Comparison of ENCODE assay signal across 26 cellular contexts in genomic region chr3:73121684-73122331, GRCh38.
"Had no signal": no experiment of that assay in that cellular context is flagged by ENCODE, and none has a peak within 500 bp of the region (broad histone marks: within the 10 kb centered on the region; RNA-seq: fewer than 3 reads in every experiment).

No MANE protein-coding gene starts in this region.

- DNase-seq: effector CD8-positive, alpha-beta T cell; endodermal cell; foreskin keratinocyte; heart left ventricle; kidney; mesenchymal stem cell; mucosa of descending colon; naive thymus-derived CD4-positive, alpha-beta T cell; nucleus accumbens; stimulated activated CD4-positive, alpha-beta T cell treated with anti-CD3 and anti-CD28 coated beads, Interleukin-2, amount 100 ng/mL, for 24 hours; stimulated activated CD4-positive, alpha-beta T cell treated with anti-CD3 and anti-CD28 coated beads, Interleukin-4, amount 100 ng/mL, for 24 hours; stimulated activated naive CD4-positive, alpha-beta T cell treated with Interleukin-2 at 50 U/mL for 16 hours; stomach; thyroid gland; trophoblast cell had no signal

- ATAC-seq: esophagus mucosa; foreskin keratinocyte; gastroesophageal sphincter; heart left ventricle; left lobe of liver; mucosa of descending colon; naive thymus-derived CD4-positive, alpha-beta T cell; sciatic nerve; stimulated activated effector memory CD8-positive, alpha-beta T cell treated with anti-CD3 and anti-CD28 coated beads, Interleukin-12 subunit alpha, Interleukin-12 subunit beta, amount 100 ng/mL, for 72 hours had no signal

- H3K27me3 ChIP-seq: foreskin keratinocyte, gastroesophageal sphincter, heart left ventricle, hepatocyte, right atrium auricular region, stomach, thyroid gland, vagina had no signal

- H3K4me3 ChIP-seq: gastroesophageal sphincter, heart left ventricle, hepatocyte, mucosa of descending colon, prostate gland, right atrium auricular region, smooth muscle cell, stomach, thyroid gland, vagina had no signal

- H3K9me3 ChIP-seq: gastroesophageal sphincter, heart left ventricle, mucosa of descending colon, prostate gland, right atrium auricular region, stomach, thyroid gland, vagina had no signal

- H3K4me1 ChIP-seq: foreskin keratinocyte, gastroesophageal sphincter, heart left ventricle, prostate gland, right atrium auricular region, stomach, thyroid gland, vagina had no signal

- H3K27ac ChIP-seq: epithelial cell of prostate, foreskin keratinocyte, gastroesophageal sphincter, heart left ventricle, hepatocyte, prostate gland, right atrium auricular region, stomach, thyroid gland, vagina had no signal

- H3K36me3 ChIP-seq: gastroesophageal sphincter, heart left ventricle, prostate gland, right atrium auricular region, stomach, thyroid gland, vagina had no signal
